27 cellular contexts compared by ENCODE assay signal in genomic region chr7:47734287-47734948, GRCh38.
DNase-seq lines count a peak whose midpoint lies in the region; ATAC-seq and TF ChIP-seq lines count a peak whose summit lies in the region.
"Had no signal": no experiment of that assay in that cellular context is flagged by ENCODE, and none has a peak within 500 bp of the region (broad histone marks: within the 10 kb centered on the region; RNA-seq: fewer than 3 reads in every experiment).

No MANE protein-coding gene starts in this region.

- H2AK5ac ChIP-seq in IMR-90 (ENCODE audit: low read depth, low read length) (peak overlapping the region; percentile 72; the same call in 1 of the 2 replicates), trophoblast cell (ENCODE audit: low read length) (no peak overlapping the region)

- BruUV-seq in IMR-90 (replicated peaks; lab: Mats Ljungman, UMichigan), result no TSS peak

- H3K9me3 ChIP-seq in IMR-90 (ENCODE audit: control insufficient read depth, insufficient read depth, low read length) (no peaks in the 10 kb centered on the region), trophoblast cell (ENCODE audit: insufficient read depth, low read depth, low read length) (no peaks in the 10 kb centered on the region)
- H3K9me3 ChIP-seq: BE2C, gastrocnemius medialis, ovary, suprapubic skin, upper lobe of right lung had no signal

- H3K4me1 ChIP-seq in IMR-90 (ENCODE audit: control insufficient read depth, insufficient read depth, low read length) (peaks cover 3% of the 10 kb centered on the region), trophoblast cell (ENCODE audit: control insufficient read depth in 1 of 2, insufficient read depth in 2 of 2, low read length in 2 of 2) (peaks cover 22 to 26% of the 10 kb centered on the region in 2 experiments)
- H3K4me1 ChIP-seq: BE2C, gastrocnemius medialis, suprapubic skin, upper lobe of right lung had no signal

- intact Hi-C loops in IMR-90 (cut with micrococcal nuclease), result no loop called here

- H3K18ac ChIP-seq in IMR-90 (ENCODE audit: low read depth, low read length), result no peak overlapping the region
- H3K18ac ChIP-seq in trophoblast cell (ENCODE audit: low read length), result no peak overlapping the region

- H4K91ac ChIP-seq in IMR-90 (ENCODE audit: insufficient read depth, low read depth, low read length) (peak overlapping the region; percentile 6; the same call in 1 of the 2 replicates), trophoblast cell (ENCODE audit: low read depth, low read length) (peak overlapping the region; percentile 34)

- H3K36me3 ChIP-seq in IMR-90 (ENCODE audit: control insufficient read depth, insufficient read depth, low read length) (no peaks in the 10 kb centered on the region), trophoblast cell (ENCODE audit: control insufficient read depth in 1 of 2, insufficient read depth in 2 of 2, low read length in 2 of 2) (no peaks in the 10 kb centered on the region)
- H3K36me3 ChIP-seq: BE2C, gastrocnemius medialis, ovary, suprapubic skin, upper lobe of right lung had no signal

- H3K4me2 ChIP-seq in IMR-90 (ENCODE audit: low read depth, low read length), result no peak overlapping the region
- no peak overlapping the region for H3K4me2 ChIP-seq in trophoblast cell (ENCODE audit: low read length)
- H3K4me2 ChIP-seq: hepatocyte had no signal

- H3K4me3 ChIP-seq in IMR-90 (ENCODE audit: insufficient read depth, low read depth, low read length), result no peak overlapping the region
- H3K4me3 ChIP-seq in epithelial cell of proximal tubule (ENCODE audit: low read depth, low read length), result no peak overlapping the region
- no peak overlapping the region for H3K4me3 ChIP-seq in trophoblast cell (ENCODE audit: low read depth, low read length)
- H3K4me3 ChIP-seq: gastrocnemius medialis, hepatocyte, ovary, skin epidermis, suprapubic skin, upper lobe of right lung had no signal

- H2BK5ac ChIP-seq in IMR-90 (ENCODE audit: low read depth, low read length, poor library complexity, severe bottlenecking) (no peak overlapping the region), trophoblast cell (ENCODE audit: low read depth, low read length, poor library complexity) (no peak overlapping the region)

- no peaks in the 10 kb centered on the region for H4K20me1 ChIP-seq in IMR-90 (ENCODE audit: insufficient read depth, low read length)

- TF ChIP-seq RAD21 in IMR-90 (IDR thresholded peaks at IDR 0.05; ENCODE audit: low read length), result no peak

- H3K14ac ChIP-seq in IMR-90 (replicated peaks; ENCODE audit: low read depth, low read length) (no peak overlapping the region; the same call in 1 of the 2 replicates), trophoblast cell (ENCODE audit: low read length) (peak overlapping the region; percentile 25)

- H3K27me3 ChIP-seq in IMR-90 (ENCODE audit: control insufficient read depth, insufficient read depth, low read length) (no peaks in the 10 kb centered on the region), trophoblast cell (ENCODE audit: insufficient read depth, low read length) (no peaks in the 10 kb centered on the region)
- H3K27me3 ChIP-seq: BE2C, gastrocnemius medialis, hepatocyte, ovary, suprapubic skin, upper lobe of right lung had no signal

- H3K9ac ChIP-seq in IMR-90 (ENCODE audit: low read depth, low read length), result no peak overlapping the region
- H3K9ac ChIP-seq in trophoblast cell (ENCODE audit: low read length), result no peak overlapping the region

- H2AFZ ChIP-seq in IMR-90 (replicated peaks; ENCODE audit: low read length, poor library complexity), result peak overlapping the region; percentile 23
- H2AFZ ChIP-seq in trophoblast cell (ENCODE audit: insufficient read depth, low read length, poor library complexity), result no peak overlapping the region
- H2AFZ ChIP-seq: hepatocyte had no signal

- in situ Hi-C loops in Caki2 (cut with HindIII; ENCODE audit: low pct_unique_long_range_greater_than_20kb, low sequenced_read_pairs), result no loop called here
- in situ Hi-C loops in IMR-90 (cut with MboI; ENCODE audit: low sequenced_read_pairs), result no loop called here

- peak overlapping the region; percentile 37 for H2BK12ac ChIP-seq in trophoblast cell (ENCODE audit: low read length)

- dilution Hi-C loops in IMR-90 (cut with HindIII; ENCODE audit: low sequenced_read_pairs, unreplicated experiment), result no loop called here

- H3K56ac ChIP-seq in IMR-90 (ENCODE audit: extremely low read depth, insufficient read depth, low read length), result no peak overlapping the region

- no peak for TF ChIP-seq CTCF in IMR-90 (conservative IDR thresholded peaks at IDR 0.05; ENCODE audit: low read depth, low read length)
- TF ChIP-seq CTCF in epithelial cell of proximal tubule (conservative IDR thresholded peaks at IDR 0.05; ENCODE audit: low read depth, low read length), result no peak

- H3K9me1 ChIP-seq in IMR-90 (ENCODE audit: insufficient read depth, low read length), result peaks cover 8% of the 10 kb centered on the region; the same call in 1 of the 2 replicates

- 64% methylated on average over 6 of the region's 11 CpGs; no CpG with 5 or more reads in 1 of the 2 experiments for WGBS in IMR-90 (ENCODE audit: extremely low coverage in 2 of 2, insufficient read length in 1 of 2), 2 experiments
- no CpG with 5 or more reads among the region's 11 CpGs for WGBS in trophoblast cell (ENCODE audit: extremely low coverage, insufficient coverage, insufficient read length)

- H3K23ac ChIP-seq in IMR-90 (ENCODE audit: low read depth, low read length), result 0 out of 2 replicates have a peak overlapping the region, but pooled peaks have one; percentile 17
- no peak overlapping the region for H3K23ac ChIP-seq in trophoblast cell (ENCODE audit: low read length)

- H3K79me1 ChIP-seq in IMR-90 (ENCODE audit: low read depth in 1 of 2, low read length in 2 of 2) (no peaks in the 10 kb centered on the region), trophoblast cell (ENCODE audit: low read length) (peaks cover 12% of the 10 kb centered on the region)

- 0 out of 2 replicates have a peak overlapping the region, but pooled peaks have one; percentile 28 for H2BK120ac ChIP-seq in IMR-90 (ENCODE audit: low read depth, low read length)
- peak overlapping the region; percentile 3 for H2BK120ac ChIP-seq in trophoblast cell (ENCODE audit: insufficient read depth, low read length, poor library complexity)

- ATAC-seq in IMR-90 (ENCODE audit: low read depth) (no peak), GM19324 (IDR thresholded peaks at IDR 0.05; ENCODE audit: low FRiP score, unreplicated experiment) (no peak)
- ATAC-seq: activated CD4-positive, alpha-beta T cell treated with anti-CD3 and anti-CD28 coated beads for 36 hours; activated CD8-positive, alpha-beta T cell treated with anti-CD3 and anti-CD28 coated beads for 36 hours; activated T-helper 17 cell treated with anti-CD3 and anti-CD28 coated beads, Interleukin-2, amount 50 U/mL, for 72 hours; gastrocnemius medialis; stimulated activated naive B cell treated with anti-CD40 and anti-IgM and Interleukin-4, amounts not matched to agents 10 μg/mL and 1 μg/mL and 100 μg/mL, for 72 hours; upper lobe of right lung had no signal

- DNase-seq in Caki2 (ENCODE audit: low read depth) (peak; percentile 93), IMR-90 (no peak), epithelial cell of proximal tubule (ENCODE audit: low read depth) (peak; percentile 32), trophoblast cell (no peak), HPDE6-E6E7 (ENCODE audit: extremely low spot score) (no peak)
- DNase-seq in activated CD4-positive, CD25-positive, alpha-beta regulatory T cell treated with anti-CD3 and anti-CD28 coated beads, Interleukin-2, amount 50 U/mL, for 72 hours, result no peak
- DNase-seq: activated CD4-positive, alpha-beta T cell treated with anti-CD3 and anti-CD28 coated beads for 36 hours; activated CD8-positive, alpha-beta T cell treated with anti-CD3 and anti-CD28 coated beads for 36 hours; activated naive CD4-positive, alpha-beta T cell treated with anti-CD3 and anti-CD28 coated beads, Interleukin-2, amount 50 U/mL, for 16 hours; BE2C; DMS79 treated with DMSO at 0.1 percent for 48 hours; gastrocnemius medialis; GOT3; HFFc6; mammary epithelial cell; MM.1S; NCI-H1417 treated with DMSO at 0.1 percent for 48 hours; NCI-H226; NCI-H69; ovary; stimulated activated naive B cell treated with anti-CD40 and anti-IgM and Interleukin-4, amounts not matched to agents 10 μg/mL and 1 μg/mL and 100 μg/mL, for 72 hours; upper lobe of right lung had no signal

- H2BK20ac ChIP-seq in IMR-90 (ENCODE audit: low read depth, low read length), result peak overlapping the region; percentile 63; the same call in 1 of the 2 replicates

- no peak overlapping the region for H4K8ac ChIP-seq in IMR-90 (ENCODE audit: low read depth in 2 of 2, low read length in 2 of 2)
- no peak overlapping the region for H4K8ac ChIP-seq in trophoblast cell (ENCODE audit: low read depth, low read length)

- no peak for TF ChIP-seq POLR2A in IMR-90 (IDR thresholded peaks at IDR 0.05; ENCODE audit: low read depth, low read length)

- CTCF ChIA-PET in IMR-90 (lab: Yijun Ruan, JAX), result no interaction called here

- H4K5ac ChIP-seq in IMR-90 (ENCODE audit: low read depth, low read length), result no peak overlapping the region

- H2AK9ac ChIP-seq in IMR-90 (replicated peaks; ENCODE audit: low read depth, low read length, poor library complexity), result no peak overlapping the region

- POLR2A ChIA-PET in IMR-90 (lab: Charles Lee; ENCODE audit: unreplicated experiment), result no interaction called here

- peak overlapping the region; percentile 54; the same call in 1 of the 2 replicates for H3K4ac ChIP-seq in IMR-90 (ENCODE audit: low read depth, low read length)
- no peak overlapping the region for H3K4ac ChIP-seq in trophoblast cell (ENCODE audit: low read depth, low read length)

- peak overlapping the region; percentile 23; the same call in 1 of the 3 replicates for H2BK15ac ChIP-seq in IMR-90 (ENCODE audit: low read depth, low read length)

- H3K27ac ChIP-seq in IMR-90 (ENCODE audit: insufficient read depth, low read length) (no peak overlapping the region), trophoblast cell (ENCODE audit: low read depth, low read length) (no peak overlapping the region)
- H3K27ac ChIP-seq: gastrocnemius medialis, hepatocyte, ovary, skin epidermis, suprapubic skin, upper lobe of right lung had no signal

- H3K79me2 ChIP-seq in trophoblast cell (ENCODE audit: control insufficient read depth, insufficient read depth, low read length, poor library complexity), result no peaks in the 10 kb centered on the region
- H3K79me2 ChIP-seq: hepatocyte had no signal

- no peak overlapping the region for H4K12ac ChIP-seq in trophoblast cell (ENCODE audit: low read depth, low read length)

TF ChIP-seq in IMR-90, 13 proteins besides CTCF, POLR2A, EP300 and RAD21 (continues in another document):
- no peak for TF ChIP-seq MAFK (IDR thresholded peaks at IDR 0.05; ENCODE audit: low read depth, low read length)
- TF ChIP-seq RFX5 (IDR thresholded peaks at IDR 0.05; ENCODE audit: low read depth, low read length), result no peak
- TF ChIP-seq CEBPB (IDR thresholded peaks at IDR 0.05; ENCODE audit: low read depth, low read length), result no peak

Comparison
In these comparisons a context has a peak if more than half of its experiments do, and no peak if none do; other contexts are left out.
1. DNase-seq: peak in Caki2 (single experiment) and epithelial cell of proximal tubule (single experiment); none in IMR-90 (single experiment), trophoblast cell (0 of 2), HPDE6-E6E7 (single experiment) and activated CD4-positive, CD25-positive, alpha-beta regulatory T cell treated with anti-CD3 and anti-CD28 coated beads, Interleukin-2, amount 50 U/mL, for 72 hours (single experiment).